Comparison of ENCODE assay signal across 1 cellular context in the genomic region with DNA sequence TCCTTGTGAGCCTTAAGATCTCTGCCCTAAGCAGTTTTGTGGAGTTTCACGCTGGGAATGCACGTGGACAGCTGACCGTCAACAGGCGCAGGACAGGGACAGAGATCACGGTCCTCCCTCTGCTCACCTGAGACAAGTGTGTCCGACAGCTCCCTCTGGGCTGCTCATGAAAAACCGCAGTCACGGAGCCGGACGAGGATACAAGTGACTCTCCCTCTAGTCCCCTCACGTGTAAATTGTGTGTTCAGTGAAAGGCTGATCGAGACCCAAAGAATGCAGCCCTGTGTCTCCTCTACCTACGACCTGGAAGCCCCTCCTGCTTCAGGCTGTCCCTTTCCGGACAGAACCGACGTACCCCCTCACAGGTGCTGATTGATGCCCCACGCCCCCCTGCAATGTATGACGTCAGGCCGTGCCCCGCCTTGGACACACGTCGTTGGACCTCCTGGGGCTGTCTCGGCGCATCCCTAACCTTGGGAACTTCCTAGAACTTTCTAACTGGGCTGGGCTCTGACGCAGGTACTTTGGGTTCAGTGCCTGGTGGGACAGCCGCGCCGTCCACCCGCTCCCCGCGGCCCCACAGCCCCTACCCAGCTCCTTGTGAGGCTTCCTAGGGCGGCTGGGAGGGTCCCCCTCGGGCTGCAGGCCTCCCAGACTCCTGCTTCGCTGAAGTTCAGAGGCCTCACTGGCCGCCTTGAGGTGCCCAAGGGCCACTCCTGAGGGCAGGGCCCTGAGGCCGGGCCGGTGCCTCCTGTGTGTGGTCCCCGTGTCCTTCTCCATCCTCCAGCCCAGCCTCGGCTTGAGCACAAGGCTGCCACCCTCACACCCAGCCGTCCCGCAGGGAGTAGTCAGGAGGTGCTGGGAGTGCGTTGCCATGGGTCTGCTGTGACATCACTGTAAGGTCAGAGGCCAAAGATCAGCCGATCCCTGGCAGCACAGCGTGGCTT.
TF ChIP-seq lines count a peak whose summit lies in the region.

A gene (minus strand): TSS at position 859 of the 947 bp plus-strand sequence. CDS start 79 bp downstream, at position 780.

TF ChIP-seq in HepG2, 621 proteins besides CTCF, POLR2A, EP300 and RAD21:
- TF ChIP-seq ETV6 (CRISPR knock-in tag; conservative IDR thresholded peaks at IDR 0.05) (no peak), REXO4 (CRISPR knock-in tag; IDR thresholded peaks at IDR 0.05; ENCODE audit: borderline replicate concordance) (no peak), ZNF746 (CRISPR knock-in tag; IDR thresholded peaks at IDR 0.05) (no peak), TAF15 (IDR thresholded peaks at IDR 0.05; ENCODE audit: low read depth, low read length, poor library complexity, severe bottlenecking) (no peak), NR2F1 (CRISPR knock-in tag; IDR thresholded peaks at IDR 0.05) (no peak), ZNF326 (CRISPR knock-in tag; IDR thresholded peaks at IDR 0.05; ENCODE audit: borderline replicate concordance) (no peak), FOSL1 (CRISPR knock-in tag; IDR thresholded peaks at IDR 0.05; ENCODE audit: borderline replicate concordance) (no peak), ZNF496 (CRISPR knock-in tag; IDR thresholded peaks at IDR 0.05; ENCODE audit: insufficient replicate concordance) (no peak), CREB1 (IDR thresholded peaks at IDR 0.05) (peak; percentile 74), CREB1 (CRISPR knock-in tag; IDR thresholded peaks at IDR 0.05) (no peak), SP4 (CRISPR knock-in tag; IDR thresholded peaks at IDR 0.05) (no peak), ATF7 (IDR thresholded peaks at IDR 0.05) (peak; percentile 46; the same call in 1 of the 2 replicates), ATF7 (CRISPR knock-in tag; IDR thresholded peaks at IDR 0.05) (no peak), ZNF263 (CRISPR knock-in tag; IDR thresholded peaks at IDR 0.05) (peak; percentile 86), ZFP1 (CRISPR knock-in tag; IDR thresholded peaks at IDR 0.05) (no peak), ZNF354B (CRISPR knock-in tag; IDR thresholded peaks at IDR 0.05) (no peak), EZH2 (conservative IDR thresholded peaks at IDR 0.05; ENCODE audit: low read depth, low read length) (peak; percentile 51; the same call in 1 of the 2 replicates), NR2C2 (CRISPR knock-in tag; IDR thresholded peaks at IDR 0.05; ENCODE audit: borderline replicate concordance) (no peak), CENPX (CRISPR knock-in tag; IDR thresholded peaks at IDR 0.05) (no peak), PAF1 (CRISPR knock-in tag; IDR thresholded peaks at IDR 0.05) (no peak), ATRX (CRISPR knock-in tag; IDR thresholded peaks at IDR 0.05; ENCODE audit: borderline replicate concordance) (no peak), ZBTB38 (CRISPR knock-in tag; IDR thresholded peaks at IDR 0.05) (no peak)
- TF ChIP-seq, protein P1, sequence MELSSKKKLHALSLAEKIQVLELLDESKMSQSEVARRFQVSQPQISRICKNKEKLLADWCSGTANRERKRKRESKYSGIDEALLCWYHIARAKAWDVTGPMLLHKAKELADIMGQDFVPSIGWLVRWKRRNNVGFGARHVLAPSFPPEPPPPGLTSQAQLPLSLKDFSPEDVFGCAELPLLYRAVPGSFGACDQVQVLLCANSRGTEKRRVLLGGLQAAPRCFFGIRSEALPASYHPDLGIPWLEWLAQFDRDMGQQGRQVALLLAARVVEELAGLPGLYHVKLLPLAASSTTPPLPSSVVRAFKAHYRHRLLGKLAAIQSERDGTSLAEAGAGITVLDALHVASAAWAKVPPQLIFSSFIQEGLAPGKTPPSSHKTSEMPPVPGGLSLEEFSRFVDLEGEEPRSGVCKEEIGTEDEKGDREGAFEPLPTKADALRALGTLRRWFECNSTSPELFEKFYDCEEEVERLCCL (CRISPR knock-in tag; IDR thresholded peaks at IDR 0.05; ENCODE audit: borderline replicate concordance): no peak
- TF ChIP-seq, protein P2, sequence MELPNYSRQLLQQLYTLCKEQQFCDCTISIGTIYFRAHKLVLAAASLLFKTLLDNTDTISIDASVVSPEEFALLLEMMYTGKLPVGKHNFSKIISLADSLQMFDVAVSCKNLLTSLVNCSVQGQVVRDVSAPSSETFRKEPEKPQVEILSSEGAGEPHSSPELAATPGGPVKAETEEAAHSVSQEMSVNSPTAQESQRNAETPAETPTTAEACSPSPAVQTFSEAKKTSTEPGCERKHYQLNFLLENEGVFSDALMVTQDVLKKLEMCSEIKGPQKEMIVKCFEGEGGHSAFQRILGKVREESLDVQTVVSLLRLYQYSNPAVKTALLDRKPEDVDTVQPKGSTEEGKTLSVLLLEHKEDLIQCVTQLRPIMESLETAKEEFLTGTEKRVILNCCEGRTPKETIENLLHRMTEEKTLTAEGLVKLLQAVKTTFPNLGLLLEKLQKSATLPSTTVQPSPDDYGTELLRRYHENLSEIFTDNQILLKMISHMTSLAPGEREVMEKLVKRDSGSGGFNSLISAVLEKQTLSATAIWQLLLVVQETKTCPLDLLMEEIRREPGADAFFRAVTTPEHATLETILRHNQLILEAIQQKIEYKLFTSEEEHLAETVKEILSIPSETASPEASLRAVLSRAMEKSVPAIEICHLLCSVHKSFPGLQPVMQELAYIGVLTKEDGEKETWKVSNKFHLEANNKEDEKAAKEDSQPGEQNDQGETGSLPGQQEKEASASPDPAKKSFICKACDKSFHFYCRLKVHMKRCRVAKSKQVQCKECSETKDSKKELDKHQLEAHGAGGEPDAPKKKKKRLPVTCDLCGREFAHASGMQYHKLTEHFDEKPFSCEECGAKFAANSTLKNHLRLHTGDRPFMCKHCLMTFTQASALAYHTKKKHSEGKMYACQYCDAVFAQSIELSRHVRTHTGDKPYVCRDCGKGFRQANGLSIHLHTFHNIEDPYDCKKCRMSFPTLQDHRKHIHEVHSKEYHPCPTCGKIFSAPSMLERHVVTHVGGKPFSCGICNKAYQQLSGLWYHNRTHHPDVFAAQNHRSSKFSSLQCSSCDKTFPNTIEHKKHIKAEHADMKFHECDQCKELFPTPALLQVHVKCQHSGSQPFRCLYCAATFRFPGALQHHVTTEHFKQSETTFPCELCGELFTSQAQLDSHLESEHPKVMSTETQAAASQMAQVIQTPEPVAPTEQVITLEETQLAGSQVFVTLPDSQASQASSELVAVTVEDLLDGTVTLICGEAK (IDR thresholded peaks at IDR 0.05): no peak
- TF ChIP-seq, protein P2 (CRISPR knock-in tag; IDR thresholded peaks at IDR 0.05): no peak
- TF ChIP-seq, protein P3, sequence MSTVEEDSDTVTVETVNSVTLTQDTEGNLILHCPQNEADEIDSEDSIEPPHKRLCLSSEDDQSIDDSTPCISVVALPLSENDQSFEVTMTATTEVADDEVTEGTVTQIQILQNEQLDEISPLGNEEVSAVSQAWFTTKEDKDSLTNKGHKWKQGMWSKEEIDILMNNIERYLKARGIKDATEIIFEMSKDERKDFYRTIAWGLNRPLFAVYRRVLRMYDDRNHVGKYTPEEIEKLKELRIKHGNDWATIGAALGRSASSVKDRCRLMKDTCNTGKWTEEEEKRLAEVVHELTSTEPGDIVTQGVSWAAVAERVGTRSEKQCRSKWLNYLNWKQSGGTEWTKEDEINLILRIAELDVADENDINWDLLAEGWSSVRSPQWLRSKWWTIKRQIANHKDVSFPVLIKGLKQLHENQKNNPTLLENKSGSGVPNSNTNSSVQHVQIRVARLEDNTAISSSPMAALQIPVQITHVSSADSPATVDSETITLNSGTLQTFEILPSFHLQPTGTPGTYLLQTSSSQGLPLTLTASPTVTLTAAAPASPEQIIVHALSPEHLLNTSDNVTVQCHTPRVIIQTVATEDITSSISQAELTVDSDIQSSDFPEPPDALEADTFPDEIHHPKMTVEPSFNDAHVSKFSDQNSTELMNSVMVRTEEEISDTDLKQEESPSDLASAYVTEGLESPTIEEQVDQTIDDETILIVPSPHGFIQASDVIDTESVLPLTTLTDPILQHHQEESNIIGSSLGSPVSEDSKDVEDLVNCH (CRISPR knock-in tag; IDR thresholded peaks at IDR 0.05): no peak
- TF ChIP-seq, protein P4, sequence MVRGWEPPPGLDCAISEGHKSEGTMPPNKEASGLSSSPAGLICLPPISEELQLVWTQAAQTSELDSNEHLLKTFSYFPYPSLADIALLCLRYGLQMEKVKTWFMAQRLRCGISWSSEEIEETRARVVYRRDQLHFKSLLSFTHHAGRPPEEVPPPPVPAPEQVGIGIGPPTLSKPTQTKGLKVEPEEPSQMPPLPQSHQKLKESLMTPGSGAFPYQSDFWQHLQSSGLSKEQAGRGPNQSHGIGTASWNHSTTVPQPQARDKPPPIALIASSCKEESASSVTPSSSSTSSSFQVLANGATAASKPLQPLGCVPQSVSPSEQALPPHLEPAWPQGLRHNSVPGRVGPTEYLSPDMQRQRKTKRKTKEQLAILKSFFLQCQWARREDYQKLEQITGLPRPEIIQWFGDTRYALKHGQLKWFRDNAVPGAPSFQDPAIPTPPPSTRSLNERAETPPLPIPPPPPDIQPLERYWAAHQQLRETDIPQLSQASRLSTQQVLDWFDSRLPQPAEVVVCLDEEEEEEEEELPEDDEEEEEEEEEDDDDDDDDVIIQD (CRISPR knock-in tag; IDR thresholded peaks at IDR 0.05; ENCODE audit: low read depth): no peak
- TF ChIP-seq, protein P5, sequence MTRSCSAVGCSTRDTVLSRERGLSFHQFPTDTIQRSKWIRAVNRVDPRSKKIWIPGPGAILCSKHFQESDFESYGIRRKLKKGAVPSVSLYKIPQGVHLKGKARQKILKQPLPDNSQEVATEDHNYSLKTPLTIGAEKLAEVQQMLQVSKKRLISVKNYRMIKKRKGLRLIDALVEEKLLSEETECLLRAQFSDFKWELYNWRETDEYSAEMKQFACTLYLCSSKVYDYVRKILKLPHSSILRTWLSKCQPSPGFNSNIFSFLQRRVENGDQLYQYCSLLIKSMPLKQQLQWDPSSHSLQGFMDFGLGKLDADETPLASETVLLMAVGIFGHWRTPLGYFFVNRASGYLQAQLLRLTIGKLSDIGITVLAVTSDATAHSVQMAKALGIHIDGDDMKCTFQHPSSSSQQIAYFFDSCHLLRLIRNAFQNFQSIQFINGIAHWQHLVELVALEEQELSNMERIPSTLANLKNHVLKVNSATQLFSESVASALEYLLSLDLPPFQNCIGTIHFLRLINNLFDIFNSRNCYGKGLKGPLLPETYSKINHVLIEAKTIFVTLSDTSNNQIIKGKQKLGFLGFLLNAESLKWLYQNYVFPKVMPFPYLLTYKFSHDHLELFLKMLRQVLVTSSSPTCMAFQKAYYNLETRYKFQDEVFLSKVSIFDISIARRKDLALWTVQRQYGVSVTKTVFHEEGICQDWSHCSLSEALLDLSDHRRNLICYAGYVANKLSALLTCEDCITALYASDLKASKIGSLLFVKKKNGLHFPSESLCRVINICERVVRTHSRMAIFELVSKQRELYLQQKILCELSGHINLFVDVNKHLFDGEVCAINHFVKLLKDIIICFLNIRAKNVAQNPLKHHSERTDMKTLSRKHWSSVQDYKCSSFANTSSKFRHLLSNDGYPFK (CRISPR knock-in tag; IDR thresholded peaks at IDR 0.05; ENCODE audit: borderline replicate concordance): no peak
- TF ChIP-seq, protein P6, sequence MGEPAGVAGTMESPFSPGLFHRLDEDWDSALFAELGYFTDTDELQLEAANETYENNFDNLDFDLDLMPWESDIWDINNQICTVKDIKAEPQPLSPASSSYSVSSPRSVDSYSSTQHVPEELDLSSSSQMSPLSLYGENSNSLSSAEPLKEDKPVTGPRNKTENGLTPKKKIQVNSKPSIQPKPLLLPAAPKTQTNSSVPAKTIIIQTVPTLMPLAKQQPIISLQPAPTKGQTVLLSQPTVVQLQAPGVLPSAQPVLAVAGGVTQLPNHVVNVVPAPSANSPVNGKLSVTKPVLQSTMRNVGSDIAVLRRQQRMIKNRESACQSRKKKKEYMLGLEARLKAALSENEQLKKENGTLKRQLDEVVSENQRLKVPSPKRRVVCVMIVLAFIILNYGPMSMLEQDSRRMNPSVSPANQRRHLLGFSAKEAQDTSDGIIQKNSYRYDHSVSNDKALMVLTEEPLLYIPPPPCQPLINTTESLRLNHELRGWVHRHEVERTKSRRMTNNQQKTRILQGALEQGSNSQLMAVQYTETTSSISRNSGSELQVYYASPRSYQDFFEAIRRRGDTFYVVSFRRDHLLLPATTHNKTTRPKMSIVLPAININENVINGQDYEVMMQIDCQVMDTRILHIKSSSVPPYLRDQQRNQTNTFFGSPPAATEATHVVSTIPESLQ (CRISPR knock-in tag; conservative IDR thresholded peaks at IDR 0.05): no peak
- TF ChIP-seq, protein P7, sequence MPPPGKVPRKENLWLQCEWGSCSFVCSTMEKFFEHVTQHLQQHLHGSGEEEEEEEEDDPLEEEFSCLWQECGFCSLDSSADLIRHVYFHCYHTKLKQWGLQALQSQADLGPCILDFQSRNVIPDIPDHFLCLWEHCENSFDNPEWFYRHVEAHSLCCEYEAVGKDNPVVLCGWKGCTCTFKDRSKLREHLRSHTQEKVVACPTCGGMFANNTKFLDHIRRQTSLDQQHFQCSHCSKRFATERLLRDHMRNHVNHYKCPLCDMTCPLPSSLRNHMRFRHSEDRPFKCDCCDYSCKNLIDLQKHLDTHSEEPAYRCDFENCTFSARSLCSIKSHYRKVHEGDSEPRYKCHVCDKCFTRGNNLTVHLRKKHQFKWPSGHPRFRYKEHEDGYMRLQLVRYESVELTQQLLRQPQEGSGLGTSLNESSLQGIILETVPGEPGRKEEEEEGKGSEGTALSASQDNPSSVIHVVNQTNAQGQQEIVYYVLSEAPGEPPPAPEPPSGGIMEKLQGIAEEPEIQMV (CRISPR knock-in tag; IDR thresholded peaks at IDR 0.05; ENCODE audit: low read depth): no peak
